In genomic region chr1:25568090-25568833, GRCh38 we compare ENCODE assay signal across 8 cellular contexts. TPM values are rescaled to one million over a fixed set of nuclear protein-coding genes. Genes with fewer than 3 reads are reported as not detected.
DNase-seq lines count a peak whose midpoint lies in the region; ATAC-seq and TF ChIP-seq lines count a peak whose summit lies in the region.

No MANE protein-coding gene starts in this region.

- H3K9me3 ChIP-seq in CD4-positive, alpha-beta T cell (ENCODE audit: control insufficient read depth, low read length) = no peaks in the 10 kb centered on the region
- no peaks in the 10 kb centered on the region for H3K9me3 ChIP-seq in mucosa of stomach (ENCODE audit: control insufficient read depth, low read length)

- no peak for TF ChIP-seq CTCF in CD4-positive, alpha-beta T cell (IDR thresholded peaks at IDR 0.05)

- H3K9ac ChIP-seq in mucosa of stomach (ENCODE audit: low read length) = peak overlapping the region; percentile 40

- H3K36me3 ChIP-seq in mucosa of stomach (ENCODE audit: control insufficient read depth, insufficient read depth, low read length) = no peaks in the 10 kb centered on the region

- no peaks in the 10 kb centered on the region for H3K27me3 Mint-ChIP-seq in CD4-positive, alpha-beta T cell
- no peaks in the 10 kb centered on the region for H3K27me3 Mint-ChIP-seq in effector memory CD8-positive, alpha-beta T cell

- H3K4me1 Mint-ChIP-seq in CD4-positive, alpha-beta T cell (ENCODE audit: low read depth) = peaks cover 72% of the 10 kb centered on the region
- H3K4me1 Mint-ChIP-seq in effector memory CD8-positive, alpha-beta T cell (ENCODE audit: low read depth in 2 of 2) = peaks cover 23 to 35% of the 10 kb centered on the region in 2 donors

- H3K36me3 Mint-ChIP-seq in CD4-positive, alpha-beta T cell (ENCODE audit: low read depth) = peaks cover 63% of the 10 kb centered on the region
- peaks cover 22% of the 10 kb centered on the region for H3K36me3 Mint-ChIP-seq in effector memory CD8-positive, alpha-beta T cell (ENCODE audit: insufficient read depth)

- intact Hi-C loops in CD4-positive, alpha-beta T cell (cut with DNase I, micrococcal nuclease) = loop anchor here in 1 of 2 experiments (10.0 kb wide), 1 partner anchor 63 kb away; no protein-coding TSS in a partner anchor

- H3K4me1 ChIP-seq in mucosa of stomach (ENCODE audit: control insufficient read depth, insufficient read depth, low read length) = peaks cover 32% of the 10 kb centered on the region

- CTCF ChIA-PET in CD4-positive, alpha-beta T cell (lab: Charles Lee) = no interaction called here

- no peak overlapping the region for H3K4me3 ChIP-seq in mucosa of stomach (ENCODE audit: low read length)

- peak overlapping the region; percentile 87 for H3K27ac Mint-ChIP-seq in CD4-positive, alpha-beta T cell
- H3K27ac Mint-ChIP-seq in effector memory CD8-positive, alpha-beta T cell = peak overlapping the region in 1 of 2 donors; percentile 67

- no peak for ATAC-seq in CD4-positive, alpha-beta T cell (ENCODE audit: poor library complexity)
- no peak for ATAC-seq in effector memory CD8-positive, alpha-beta T cell (replicated peaks)

- POLR2A ChIA-PET in CD4-positive, alpha-beta T cell (lab: Charles Lee) = interaction anchor here (4.1 to 10.1 kb wide), 3 partner anchors 13 to 63 kb away, joined by 29 to 193 read pairs (median 46); partner anchors contain the start of gene LDLRAP1

- no peak for DNase-seq in CD4-positive, alpha-beta T cell
- DNase-seq in NCI-H1436 (lab: John Stamatoyannopoulos, UW) = peak; percentile 73
- no peak for DNase-seq in effector memory CD8-positive, alpha-beta T cell
- DNase-seq in stimulated activated CD4-positive, alpha-beta T cell treated with anti-CD3 and anti-CD28 coated beads, Interleukin-4, amount 100 ng/mL, for 1 hour = no peak
- DNase-seq in RPMI8226 = no peak
- no peak for DNase-seq in D341Med (ENCODE audit: low spot score)

- H3K27me3 ChIP-seq in CD4-positive, alpha-beta T cell (ENCODE audit: control insufficient read depth, insufficient read depth, low read length) = no peaks in the 10 kb centered on the region
- H3K27me3 ChIP-seq in mucosa of stomach (ENCODE audit: control insufficient read depth, insufficient read depth, low read length) = no peaks in the 10 kb centered on the region

- H3K4me3 Mint-ChIP-seq in CD4-positive, alpha-beta T cell = peak overlapping the region; percentile 50
- H3K4me3 Mint-ChIP-seq in effector memory CD8-positive, alpha-beta T cell = no peak overlapping the region

- H3K27ac ChIP-seq in CD4-positive, alpha-beta T cell (ENCODE audit: low read depth, low read length) = peak overlapping the region; percentile 15
- peak overlapping the region; percentile 93 for H3K27ac ChIP-seq in cingulate gyrus (ENCODE audit: low read depth, low read length)

- H3K9me3 Mint-ChIP-seq in CD4-positive, alpha-beta T cell = no peaks in the 10 kb centered on the region
- H3K9me3 Mint-ChIP-seq in effector memory CD8-positive, alpha-beta T cell = no peaks in the 10 kb centered on the region

RNA-seq across cellular contexts. Expression of gene LDLRAP1, which starts 24.9 kb away (rescaled TPM):
- total RNA-seq in CD4-positive, alpha-beta T cell = 10 to 100 TPM; 70.5 to 73.5 TPM

RNA-seq across cellular contexts. Expression of gene MAN1C1, which starts 48.3 kb away (rescaled TPM):
- 10 to 100 TPM; 44.4 to 46.9 TPM for total RNA-seq in CD4-positive, alpha-beta T cell
